In genomic region chr17:7883781-7884386, GRCh38 we compare ENCODE assay signal across 8 cellular contexts. TPM values are rescaled to one million over a fixed set of nuclear protein-coding genes. Genes with fewer than 3 reads are reported as not detected.
A peak's percentile ranks its signal among the peaks of the same experiment; 100 is the strongest.
DNase-seq lines count a peak whose midpoint lies in the region; ATAC-seq and TF ChIP-seq lines count a peak whose summit lies in the region.

No MANE protein-coding gene starts in this region.

- POLR2A ChIA-PET in PC-3 (lab: Charles Lee; ENCODE audit: unreplicated experiment) = interaction anchor here (0.6 kb wide), 1 partner anchor 273 kb away, joined by 3 read pairs; no protein-coding TSS in a partner anchor

- no peaks in the 10 kb centered on the region for H4K20me1 ChIP-seq in PC-3 (ENCODE audit: low read length)

- peak overlapping the region; percentile 53 for H3K4me3 ChIP-seq in PC-3 (ENCODE audit: low read length)
- peak overlapping the region; percentile 25 to 95 for H3K4me3 ChIP-seq in ascending aorta
- peak overlapping the region; percentile 40 for H3K4me3 ChIP-seq in upper lobe of right lung

- H3K4me1 Mint-ChIP-seq in mesothelial cell of epicardium = peaks cover 6% of the 10 kb centered on the region

- H3K27me3 ChIP-seq in PC-3 (ENCODE audit: low read length) (no peaks in the 10 kb centered on the region), ascending aorta (no peaks in the 10 kb centered on the region), upper lobe of right lung (no peaks in the 10 kb centered on the region)

- ATAC-seq in PC-3 = no peak
- no peak for ATAC-seq in upper lobe of right lung

- no peaks in the 10 kb centered on the region for H3K9me3 Mint-ChIP-seq in mesothelial cell of epicardium

- TF ChIP-seq CTCF in PC-3 (conservative IDR thresholded peaks at IDR 0.05; ENCODE audit: low read depth, low read length) = no peak
- no peak for TF ChIP-seq CTCF in ascending aorta (IDR thresholded peaks at IDR 0.05)
- TF ChIP-seq CTCF in upper lobe of right lung (IDR thresholded peaks at IDR 0.05) = no peak
- TF ChIP-seq CTCF in mesothelial cell of epicardium (IDR thresholded peaks at IDR 0.05; ENCODE audit: unreplicated experiment) = no peak

- H3F3A ChIP-seq in PC-3 (ENCODE audit: low read length, unreplicated experiment) = peaks cover 11% of the 10 kb centered on the region

- DNase-seq in NCI-H1417 (lab: John Stamatoyannopoulos, UW) (peak in 2 of 3 experiments; percentile 6 to 43), NCI-H1417 treated with DMSO at 0.1 percent for 48 hours (lab: John Stamatoyannopoulos, UW) (no peak), PC-3 (peak; percentile 18), ascending aorta (ENCODE audit: low spot score in 2 of 2) (no peak), lung microvascular endothelial cell (ENCODE audit: low read depth in 2 of 2) (peak; percentile 11 to 46), upper lobe of right lung (no peak), mesothelial cell of epicardium (ENCODE audit: low spot score in 2 of 2, unreplicated experiment in 2 of 2) (no peak), OCI-M2 (lab: John Stamatoyannopoulos, UW; ENCODE audit: unreplicated experiment) (no peak)

- peak overlapping the region; percentile 64; the same call in 1 of the 2 replicates for H2AFZ ChIP-seq in PC-3 (ENCODE audit: low read length)

- H3K4me1 ChIP-seq in PC-3 (ENCODE audit: insufficient read depth, low read length) (peaks cover 20% of the 10 kb centered on the region), ascending aorta (peaks cover 11 to 17% of the 10 kb centered on the region in 2 donors), upper lobe of right lung (peaks cover 53% of the 10 kb centered on the region)

- intact Hi-C loops in PC-3 (cut with micrococcal nuclease) (no loop called here), ascending aorta (cut with DNase I) (no loop called here), upper lobe of right lung (cut with DNase I) (no loop called here)

- no TSS peak for BruUV-seq in PC-3 (replicated peaks; lab: Mats Ljungman, UMichigan)

- CTCF ChIA-PET in PC-3 (lab: Charles Lee) = no interaction called here

- H3K27me3 Mint-ChIP-seq in mesothelial cell of epicardium (ENCODE audit: low read depth) = no peaks in the 10 kb centered on the region

- H3K36me3 Mint-ChIP-seq in mesothelial cell of epicardium = no peaks in the 10 kb centered on the region

- H3K9me3 ChIP-seq in PC-3 (ENCODE audit: low read length) = no peaks in the 10 kb centered on the region
- H3K9me3 ChIP-seq in ascending aorta = no peaks in the 10 kb centered on the region
- H3K9me3 ChIP-seq in upper lobe of right lung = no peaks in the 10 kb centered on the region

- peak overlapping the region; percentile 47 for H3K9ac ChIP-seq in PC-3 (ENCODE audit: low read length)

- H3K79me2 ChIP-seq in PC-3 (ENCODE audit: low read length) = peaks cover 26% of the 10 kb centered on the region

- H3K4me2 ChIP-seq in PC-3 (ENCODE audit: low read length) = peak overlapping the region; percentile 76

- no peak overlapping the region for H3K4me3 Mint-ChIP-seq in mesothelial cell of epicardium

- H3K27ac Mint-ChIP-seq in mesothelial cell of epicardium = no peak overlapping the region

- H3K27ac ChIP-seq in PC-3 (ENCODE audit: low read length) (peak overlapping the region; percentile 15; the same call in 1 of the 2 replicates), ascending aorta (peak overlapping the region; percentile 61 to 90), upper lobe of right lung (peak overlapping the region; percentile 63)

- H3K9me2 ChIP-seq in PC-3 (replicated peaks; ENCODE audit: low read length) = no peaks in the 10 kb centered on the region

- H3K36me3 ChIP-seq in PC-3 (ENCODE audit: low read depth, low read length) (no peaks in the 10 kb centered on the region), ascending aorta (peaks cover 0 to 6% of the 10 kb centered on the region in 2 donors), upper lobe of right lung (peaks cover 10% of the 10 kb centered on the region)

RNA-seq across cellular contexts. Expression of gene CHD3, which starts 4.7 kb away (rescaled TPM):
- total RNA-seq in PC-3 (2014; rRNA removed) (102 and 151 TPM in 2 replicates), ascending aorta (102 TPM), lung microvascular endothelial cell (58.0 and 58.7 TPM in 2 replicates), upper lobe of right lung (93.0 TPM), mesothelial cell of epicardium (333 to 339 TPM (median 337 TPM) in 3 replicates)

RNA-seq across cellular contexts. Expression of gene CYB5D1, which starts 26.1 kb away (rescaled TPM):
- total RNA-seq in PC-3 (2014; rRNA removed) (16.7 and 23.1 TPM in 2 replicates), ascending aorta (0.21 TPM), lung microvascular endothelial cell (4.6 and 5.6 TPM in 2 replicates), upper lobe of right lung (7.2 TPM), mesothelial cell of epicardium (12.5 to 13.0 TPM (median 13.0 TPM) in 3 replicates)

RNA-seq across cellular contexts. Expression of gene NAA38, which starts 26.5 kb away (rescaled TPM):
- total RNA-seq in PC-3 (2014; rRNA removed) = 403 and 409 TPM in 2 replicates
- 59.0 TPM for total RNA-seq in ascending aorta
- total RNA-seq in lung microvascular endothelial cell = 152 and 178 TPM in 2 replicates
- 58.7 TPM for total RNA-seq in upper lobe of right lung
- 63.9 to 67.2 TPM (median 66.4 TPM) in 3 replicates for total RNA-seq in mesothelial cell of epicardium

RNA-seq across cellular contexts. Expression of gene TMEM88, which starts 29.0 kb away (rescaled TPM):
- 1.5 TPM in 1 of 2 replicates, not detected in the other for total RNA-seq in PC-3 (2014; rRNA removed)
- 223 TPM for total RNA-seq in ascending aorta
- 7.1 and 22.7 TPM in 2 replicates for total RNA-seq in lung microvascular endothelial cell
- 10.7 TPM for total RNA-seq in upper lobe of right lung
- total RNA-seq in mesothelial cell of epicardium = 12.3 to 15.4 TPM (median 15.2 TPM) in 3 replicates

RNA-seq across cellular contexts. Expression of gene RNF227, which starts 32.2 kb away (rescaled TPM):
- total RNA-seq in PC-3 (2014; rRNA removed) (0.11 and 0.52 TPM in 2 replicates), ascending aorta (0.32 TPM), lung microvascular endothelial cell (0.44 and 0.79 TPM in 2 replicates), upper lobe of right lung (8.0 TPM), mesothelial cell of epicardium (3.0 to 3.4 TPM (median 3.1 TPM) in 3 replicates)

Comparison
In these comparisons a context has a peak if more than half of its experiments do, and no peak if none do; other contexts are left out.
1. DNase-seq: peak in NCI-H1417 (2 of 3), PC-3 (single experiment) and lung microvascular endothelial cell (2 of 2); none in NCI-H1417 treated with DMSO at 0.1 percent for 48 hours (single experiment), ascending aorta (0 of 2), upper lobe of right lung (single experiment), mesothelial cell of epicardium (0 of 2) and OCI-M2 (single experiment).
2. H3K27ac ChIP-seq: peak in every context shown above with its lines; median percentile 76 in ascending aorta; 63 in upper lobe of right lung; 15 in PC-3.
3. Peak in every context shown above with its lines, with median percentiles within 50 percentile points of each other: H3K4me3 ChIP-seq.